Comparison of ENCODE assay signal across 9 cellular contexts in genomic region chr4:42519803-42520417, GRCh38.
A peak's percentile ranks its signal among the peaks of the same experiment; 100 is the strongest.
DNase-seq lines count a peak whose midpoint lies in the region; ATAC-seq, FAIRE-seq and TF ChIP-seq lines count a peak whose summit lies in the region.
"Had no signal": no experiment of that assay in that cellular context is flagged by ENCODE, and none has a peak within 500 bp of the region (broad histone marks: within the 10 kb centered on the region; RNA-seq: fewer than 3 reads in every experiment).

No MANE protein-coding gene starts in this region.

- no peak for TF ChIP-seq EP300 in GM12878 (IDR thresholded peaks at IDR 0.05; ENCODE audit: borderline replicate concordance in 1 of 2, control insufficient read depth in 1 of 2, low read depth in 2 of 2, low read length in 2 of 2)

- no peak overlapping the region for H3K4me2 ChIP-seq in GM12878 (ENCODE audit: control insufficient read depth, insufficient read depth)

- H3K4me3 ChIP-seq in GM12878, result no peak overlapping the region

- peak; percentile 51 for ATAC-seq in HG03439 (IDR thresholded peaks at IDR 0.05; ENCODE audit: unreplicated experiment)
- peak; percentile 88 for ATAC-seq in GM12878
- no peak for ATAC-seq in GM21737 (IDR thresholded peaks at IDR 0.05; ENCODE audit: unreplicated experiment)

- H3K9me3 ChIP-seq in GM12878 (replicated peaks; ENCODE audit: control insufficient read depth, insufficient read depth, low read length), result no peaks in the 10 kb centered on the region

- in situ Hi-C loops in ACHN (cut with HindIII; ENCODE audit: low pct_ligation_motif_present, low pct_unique_long_range_greater_than_20kb, low sequenced_read_pairs), result no loop called here
- in situ Hi-C loops in GM12878 (cut with MboI), result loop anchor here (5.0 to 10.0 kb wide), 2 partner anchors 238 to 565 kb away; no protein-coding TSS in a partner anchor

- TF ChIP-seq RAD21 in GM12878 (IDR thresholded peaks at IDR 0.05; ENCODE audit: insufficient read depth, low read depth, low read length), result peak; percentile 82

- H3K79me2 ChIP-seq in GM12878 (ENCODE audit: control insufficient read depth, insufficient read depth, low read length), result no peaks in the 10 kb centered on the region

- RAD21 ChIA-PET in GM12878 (lab: Charles Lee; ENCODE audit: unreplicated experiment), result interaction anchor here (0.6 to 3.7 kb wide), 15 partner anchors 9 to 563 kb away, joined by 3 to 56 read pairs (median 5); no protein-coding TSS in a partner anchor

- intact Hi-C loops in GM12878 (cut with micrococcal nuclease; ENCODE audit: unreplicated experiment), result loop anchor here (1.0 to 5.0 kb wide), 3 partner anchors 78 to 238 kb away; no protein-coding TSS in a partner anchor

- H2AFZ ChIP-seq in GM12878 (ENCODE audit: control insufficient read depth, low read depth, low read length), result no peak overlapping the region

- SMC1A ChIA-PET in GM12878 (lab: Charles Lee; ENCODE audit: uncharacterized antibody, unreplicated experiment), result interaction anchor here (0.7 to 7.3 kb wide), 29 partner anchors 7 to 345 kb away, joined by 3 to 90 read pairs (median 4); no protein-coding TSS in a partner anchor

- peaks cover 1 to 13% of the 10 kb centered on the region in 2 experiments for H3K36me3 ChIP-seq in GM12878 (ENCODE audit: control insufficient read depth in 2 of 2, insufficient read depth in 2 of 2, low read length in 1 of 2)

- POLR2A ChIA-PET in GM12878 (lab: Charles Lee), result no interaction called here

- TF ChIP-seq CTCF in GM12878 (IDR thresholded peaks at IDR 0.05 in 2 of 3, conservative IDR thresholded peaks at IDR 0.05 in 1 of 3; ENCODE audit: control insufficient read depth in 2 of 3, extremely low read depth in 1 of 3, insufficient read depth in 1 of 3, low read depth in 3 of 3, low read length in 3 of 3), result peak; percentile 41 to 59 (median 45); a peak in 5 of 6 replicates

- DNase-seq in ACHN, result peak; percentile 55
- DNase-seq in GM03348 (ENCODE audit: low spot score), result peak; percentile 44
- DNase-seq in RKO (ENCODE audit: low spot score), result peak; percentile 62
- peak; percentile 19 for DNase-seq in GM12878 (ENCODE audit: low read depth, low spot score)
- peak; percentile 61 to 64 for DNase-seq in stimulated activated CD4-positive, alpha-beta T cell treated with anti-CD3 and anti-CD28 coated beads, Interleukin-2, amount 100 ng/mL, for 48 hours
- DNase-seq: right cardiac atrium had no signal

- H3K9ac ChIP-seq in GM12878 (ENCODE audit: control insufficient read depth, insufficient read depth, low read length), result no peak overlapping the region

- no peak for TF ChIP-seq POLR2A in GM12878 (IDR thresholded peaks at IDR 0.05; ENCODE audit: low read depth, low read length)

- no peaks in the 10 kb centered on the region for H3K27me3 ChIP-seq in GM12878 (replicated peaks in 1 of 2; ENCODE audit: control insufficient read depth in 2 of 2, insufficient read depth in 2 of 2, low read length in 1 of 2)

- H3K4me1 ChIP-seq in GM12878 (ENCODE audit: control insufficient read depth, insufficient read depth, low read length), result peaks cover 9% of the 10 kb centered on the region

- FAIRE-seq in GM12878 (lab: Jason Lieb, UNC), result peak; percentile 78
- peak; percentile 100 for FAIRE-seq in islet of Langerhans (lab: Jason Lieb, UNC)

- no peaks in the 10 kb centered on the region for H4K20me1 ChIP-seq in GM12878 (ENCODE audit: control insufficient read depth, insufficient read depth)

- CTCF ChIA-PET in GM12878 (lab: Yijun Ruan, JAX), result interaction anchor here (0.6 to 4.7 kb wide), 44 partner anchors 9 to 376 kb away, joined by 3 to 107 read pairs (median 5); no protein-coding TSS in a partner anchor

- WGBS in GM12878 (ENCODE audit: insufficient coverage, insufficient replicate concordance, low lambda C conversion rate, missing lambda C conversion rate), result 33% methylated on average over 3 of the region's 3 CpGs

- H3K27ac ChIP-seq in GM12878 (ENCODE audit: control insufficient read depth, insufficient read depth), result no peak overlapping the region

- BruUV-seq in GM12878 (replicated peaks; lab: Mats Ljungman, UMichigan), result no TSS peak

TF ChIP-seq in GM12878, 131 proteins besides CTCF, POLR2A, EP300 and RAD21:
- TF ChIP-seq SUZ12 (IDR thresholded peaks at IDR 0.05; ENCODE audit: unreplicated experiment) (no peak), SMC3 (IDR thresholded peaks at IDR 0.05; ENCODE audit: borderline replicate concordance, low read length) (peak; percentile 64; the same call in 1 of the 2 replicates), CBX3 (IDR thresholded peaks at IDR 0.05; ENCODE audit: borderline replicate concordance, low read depth) (no peak), STAT1 (conservative IDR thresholded peaks at IDR 0.05) (no peak), FOXM1 (IDR thresholded peaks at IDR 0.05; ENCODE audit: low read depth, low read length) (no peak), ATF7 (IDR thresholded peaks at IDR 0.05; ENCODE audit: low read depth) (no peak)
